Comparison of ENCODE assay signal across 11 cellular contexts in the genomic region with DNA sequence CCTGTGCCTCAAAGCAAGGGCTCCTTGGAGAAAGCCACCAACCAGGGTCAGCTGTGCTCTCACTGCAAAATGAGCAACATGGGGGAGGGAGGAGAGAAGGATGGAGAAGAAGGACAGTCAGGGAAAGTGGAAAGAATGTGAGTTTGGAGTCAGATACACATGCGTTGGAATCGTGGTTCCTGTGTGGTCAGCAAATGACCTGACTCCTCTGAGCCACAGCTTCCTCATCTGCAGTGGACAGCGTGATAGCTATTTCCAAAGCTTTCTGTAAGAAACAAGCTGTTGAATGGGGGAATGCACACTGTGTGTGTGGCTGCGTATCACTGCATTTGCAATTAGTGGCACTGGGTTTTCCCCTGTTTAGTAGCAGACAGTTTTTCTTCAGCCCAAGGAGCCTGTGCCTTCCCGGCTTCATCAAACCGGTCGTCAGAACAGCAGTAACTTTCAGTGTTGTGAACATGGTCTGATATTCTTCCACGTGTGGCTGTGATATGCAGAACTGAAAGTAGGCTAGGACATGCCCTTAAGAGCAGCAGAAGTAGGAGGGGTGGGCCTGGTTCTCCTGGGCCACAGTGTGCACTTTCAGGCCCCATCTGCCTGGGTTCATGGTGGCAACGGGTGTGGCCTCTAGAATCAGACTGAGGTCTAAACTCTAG.
DNase-seq lines count a peak whose midpoint lies in the region; ATAC-seq and TF ChIP-seq lines count a peak whose summit lies in the region.
"Had no signal": no experiment of that assay in that cellular context is flagged by ENCODE, and none has a peak within 500 bp of the region (broad histone marks: within the 10 kb centered on the region; RNA-seq: fewer than 3 reads in every experiment).

No MANE protein-coding gene starts in this region.

- 67 to 74% methylated on average over 9 of the region's 9 CpGs for WGBS in tibial nerve, 2 donors

- H3K9me3 ChIP-seq in tibial nerve = no peaks in the 10 kb centered on the region
- H3K9me3 ChIP-seq: neutrophil, stomach had no signal

- H3K27ac ChIP-seq in tibial nerve = no peak overlapping the region
- H3K27ac ChIP-seq: neutrophil, stomach had no signal

- no peaks in the 10 kb centered on the region for H3K36me3 ChIP-seq in tibial nerve
- H3K36me3 ChIP-seq: neutrophil, stomach had no signal

- DNase-seq in germinal center (ENCODE audit: low spot score) (peak; percentile 73), DMS 273 (lab: John Stamatoyannopoulos, UW; ENCODE audit: unreplicated experiment) (no peak), tibial nerve (ENCODE audit: low spot score in 2 of 2) (no peak), islet precursor cell (no peak)
- DNase-seq in activated CD4-positive, alpha-beta T cell treated with anti-CD3 and anti-CD28 coated beads for 4 hours = no peak
- DNase-seq: NCI-H524, stomach had no signal

- no peak for TF ChIP-seq POLR2A in tibial nerve (IDR thresholded peaks at IDR 0.05)

- peaks cover 0 to 11% (median 10%) of the 10 kb centered on the region in 4 donors for H3K4me1 ChIP-seq in tibial nerve

- no peak overlapping the region for H3K4me3 ChIP-seq in tibial nerve
- H3K4me3 ChIP-seq: stomach had no signal

- H3K27me3 ChIP-seq in tibial nerve = no peaks in the 10 kb centered on the region
- H3K27me3 ChIP-seq: stomach had no signal

- ATAC-seq in GM18502 (IDR thresholded peaks at IDR 0.05; ENCODE audit: poor library complexity, unreplicated experiment) (peak; percentile 99), GM21423 (IDR thresholded peaks at IDR 0.05; ENCODE audit: unreplicated experiment) (peak; percentile 99), HG03378 (IDR thresholded peaks at IDR 0.05; ENCODE audit: unreplicated experiment) (peak; percentile 99)

- no peak for TF ChIP-seq EP300 in tibial nerve (IDR thresholded peaks at IDR 0.05)

- TF ChIP-seq CTCF in tibial nerve (IDR thresholded peaks at IDR 0.05) = no peak
